1 cellular context compared by ENCODE assay signal in genomic region chr2:20666114-20666363, GRCh38.
TF ChIP-seq lines count a peak whose summit lies in the region.

No MANE protein-coding gene starts in this region.

TF ChIP-seq in A549, 52 proteins besides CTCF, POLR2A, EP300 and RAD21 (continued from another document):
- TF ChIP-seq, protein P1, sequence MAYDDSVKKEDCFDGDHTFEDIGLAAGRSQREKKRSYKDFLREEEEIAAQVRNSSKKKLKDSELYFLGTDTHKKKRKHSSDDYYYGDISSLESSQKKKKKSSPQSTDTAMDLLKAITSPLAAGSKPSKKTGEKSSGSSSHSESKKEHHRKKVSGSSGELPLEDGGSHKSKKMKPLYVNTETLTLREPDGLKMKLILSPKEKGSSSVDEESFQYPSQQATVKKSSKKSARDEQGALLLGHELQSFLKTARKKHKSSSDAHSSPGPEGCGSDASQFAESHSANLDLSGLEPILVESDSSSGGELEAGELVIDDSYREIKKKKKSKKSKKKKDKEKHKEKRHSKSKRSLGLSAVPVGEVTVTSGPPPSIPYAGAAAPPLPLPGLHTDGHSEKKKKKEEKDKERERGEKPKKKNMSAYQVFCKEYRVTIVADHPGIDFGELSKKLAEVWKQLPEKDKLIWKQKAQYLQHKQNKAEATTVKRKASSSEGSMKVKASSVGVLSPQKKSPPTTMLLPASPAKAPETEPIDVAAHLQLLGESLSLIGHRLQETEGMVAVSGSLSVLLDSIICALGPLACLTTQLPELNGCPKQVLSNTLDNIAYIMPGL (CRISPR knock-in tag; IDR thresholded peaks at IDR 0.05; ENCODE audit: borderline replicate concordance): no peak
TF ChIP-seq in A549: peak in this region for 0.
